12 cellular contexts compared by ENCODE assay signal in genomic region chr14:75497191-75497590, GRCh38. TPM values are rescaled to one million over a fixed set of nuclear protein-coding genes. Genes with fewer than 3 reads are reported as not detected.
DNase-seq lines count a peak whose midpoint lies in the region; ATAC-seq and TF ChIP-seq lines count a peak whose summit lies in the region.
"Had no signal": no experiment of that assay in that cellular context is flagged by ENCODE, and none has a peak within 500 bp of the region (broad histone marks: within the 10 kb centered on the region; RNA-seq: fewer than 3 reads in every experiment).

No MANE protein-coding gene starts in this region.

- H3K36me3 Mint-ChIP-seq in activated CD8-positive, alpha-beta T cell treated with anti-CD3 and anti-CD28 coated beads, Interleukin-2, amount 10 ng/mL, durations not matched to agents 7 days and 5 days (ENCODE audit: low read depth) = no peaks in the 10 kb centered on the region
- peaks cover 14% of the 10 kb centered on the region for H3K36me3 Mint-ChIP-seq in stimulated activated effector memory CD8-positive, alpha-beta T cell treated with anti-CD3 and anti-CD28 coated beads, Interleukin-12 subunit alpha, Interleukin-12 subunit beta, amount 100 ng/mL, for 72 hours

- POLR2A ChIA-PET in activated CD8-positive, alpha-beta T cell treated with anti-CD3 and anti-CD28 coated beads, Interleukin-2, amount 10 ng/mL, durations not matched to agents 7 days and 5 days (lab: Charles Lee) = interaction anchor here (1.0 to 2.2 kb wide), 3 partner anchors 18 to 45 kb away, joined by 4 to 19 read pairs (median 5); partner anchors contain the start of gene BATF
- POLR2A ChIA-PET in PC-9 (lab: Charles Lee; ENCODE audit: unreplicated experiment) = no interaction called here

- ATAC-seq in HG03095 (IDR thresholded peaks at IDR 0.05; ENCODE audit: unreplicated experiment) (peak; percentile 40), GM19467 (IDR thresholded peaks at IDR 0.05; ENCODE audit: unreplicated experiment) (no peak)
- ATAC-seq in activated CD8-positive, alpha-beta T cell treated with anti-CD3 and anti-CD28 coated beads, Interleukin-2, amount 10 ng/mL, durations not matched to agents 7 days and 5 days = peak; percentile 88
- peak; percentile 87 for ATAC-seq in stimulated activated effector memory CD8-positive, alpha-beta T cell treated with anti-CD3 and anti-CD28 coated beads, Interleukin-12 subunit alpha, Interleukin-12 subunit beta, amount 100 ng/mL, for 72 hours
- ATAC-seq: gastrocnemius medialis had no signal

- intact Hi-C loops in PC-9 (cut with micrococcal nuclease; ENCODE audit: unreplicated experiment) = loop anchor here (10.0 kb wide), 1 partner anchor 298 kb away; no protein-coding TSS in a partner anchor

- no peak overlapping the region for H3K4me3 Mint-ChIP-seq in activated CD8-positive, alpha-beta T cell treated with anti-CD3 and anti-CD28 coated beads, Interleukin-2, amount 10 ng/mL, durations not matched to agents 7 days and 5 days
- peak overlapping the region; percentile 76 for H3K4me3 Mint-ChIP-seq in stimulated activated effector memory CD8-positive, alpha-beta T cell treated with anti-CD3 and anti-CD28 coated beads, Interleukin-12 subunit alpha, Interleukin-12 subunit beta, amount 100 ng/mL, for 72 hours

- H3K9me3 ChIP-seq in PC-9 (ENCODE audit: insufficient read depth, low read depth) = no peaks in the 10 kb centered on the region
- H3K9me3 ChIP-seq: gastrocnemius medialis, tibial artery had no signal

- H3K9me3 Mint-ChIP-seq in activated CD8-positive, alpha-beta T cell treated with anti-CD3 and anti-CD28 coated beads, Interleukin-2, amount 10 ng/mL, durations not matched to agents 7 days and 5 days (ENCODE audit: insufficient read depth) = no peaks in the 10 kb centered on the region
- peaks cover 3% of the 10 kb centered on the region for H3K9me3 Mint-ChIP-seq in stimulated activated effector memory CD8-positive, alpha-beta T cell treated with anti-CD3 and anti-CD28 coated beads, Interleukin-12 subunit alpha, Interleukin-12 subunit beta, amount 100 ng/mL, for 72 hours

- no peak overlapping the region for H2AFZ ChIP-seq in PC-9

- no peak overlapping the region for H3K4me2 ChIP-seq in PC-9

- peaks cover 53% of the 10 kb centered on the region for H3K4me1 Mint-ChIP-seq in activated CD8-positive, alpha-beta T cell treated with anti-CD3 and anti-CD28 coated beads, Interleukin-2, amount 10 ng/mL, durations not matched to agents 7 days and 5 days (ENCODE audit: low read depth)
- peaks cover 66% of the 10 kb centered on the region for H3K4me1 Mint-ChIP-seq in stimulated activated effector memory CD8-positive, alpha-beta T cell treated with anti-CD3 and anti-CD28 coated beads, Interleukin-12 subunit alpha, Interleukin-12 subunit beta, amount 100 ng/mL, for 72 hours

- H3F3A ChIP-seq in PC-9 (ENCODE audit: insufficient read depth, low read depth) = no peaks in the 10 kb centered on the region

- H3K36me3 ChIP-seq in PC-9 (ENCODE audit: low read depth) = no peaks in the 10 kb centered on the region
- H3K36me3 ChIP-seq: gastrocnemius medialis, tibial artery had no signal

- no peak overlapping the region for H3K4me3 ChIP-seq in PC-9
- H3K4me3 ChIP-seq: gastrocnemius medialis, tibial artery had no signal

- no peaks in the 10 kb centered on the region for H3K27me3 ChIP-seq in PC-9 (ENCODE audit: insufficient read depth, low read depth)
- H3K27me3 ChIP-seq: gastrocnemius medialis, tibial artery had no signal

- H4K20me1 ChIP-seq in PC-9 (ENCODE audit: insufficient read depth) = no peaks in the 10 kb centered on the region

- H3K27me3 Mint-ChIP-seq in activated CD8-positive, alpha-beta T cell treated with anti-CD3 and anti-CD28 coated beads, Interleukin-2, amount 10 ng/mL, durations not matched to agents 7 days and 5 days (ENCODE audit: low read depth) = no peaks in the 10 kb centered on the region

- H3K27ac ChIP-seq in PC-9 = no peak overlapping the region
- H3K27ac ChIP-seq: gastrocnemius medialis, tibial artery had no signal

- no peaks in the 10 kb centered on the region for H3K9me2 ChIP-seq in PC-9 (ENCODE audit: insufficient read depth)

- peaks cover 4% of the 10 kb centered on the region; the same call in 1 of the 2 replicates for H3K4me1 ChIP-seq in PC-9 (replicated peaks; ENCODE audit: insufficient read depth)
- H3K4me1 ChIP-seq: tibial artery had no signal

- H3K79me2 ChIP-seq in PC-9 (ENCODE audit: low read depth) = no peaks in the 10 kb centered on the region

- BruUV-seq in PC-9 (replicated peaks; lab: Mats Ljungman, UMichigan) = no TSS peak

- DNase-seq in activated CD8-positive, alpha-beta memory T cell treated with anti-CD3 and anti-CD28 coated beads, Interleukin-2, amount 50 U/mL, for 48 hours = peak; percentile 81
- no peak for DNase-seq in activated CD8-positive, alpha-beta memory T cell treated with anti-CD3 and anti-CD28 coated beads for 24 hours
- peak; percentile 53 for DNase-seq in activated CD8-positive, alpha-beta T cell treated with anti-CD3 and anti-CD28 coated beads, Interleukin-2, amount 10 ng/mL, durations not matched to agents 7 days and 5 days
- DNase-seq in stimulated activated effector memory CD8-positive, alpha-beta T cell treated with anti-CD3 and anti-CD28 coated beads, Interleukin-12 subunit alpha, Interleukin-12 subunit beta, amount 100 ng/mL, for 72 hours (ENCODE audit: low spot score in 2 of 2) = peak in 1 of 2 donors; percentile 82
- DNase-seq in PC-9 (no peak), SIG-M5 (lab: John Stamatoyannopoulos, UW) (no peak)
- DNase-seq: gastrocnemius medialis, mesendoderm, tibial artery had no signal

- CTCF ChIA-PET in activated CD8-positive, alpha-beta T cell treated with anti-CD3 and anti-CD28 coated beads, Interleukin-2, amount 10 ng/mL, durations not matched to agents 7 days and 5 days (lab: Charles Lee) = interaction anchor here (0.7 to 4.4 kb wide), 18 partner anchors 9 to 195 kb away, joined by 3 to 30 read pairs (median 6); partner anchors contain the start of gene BATF
- CTCF ChIA-PET in PC-9 (lab: Charles Lee) = no interaction called here

- H3K27ac Mint-ChIP-seq in activated CD8-positive, alpha-beta T cell treated with anti-CD3 and anti-CD28 coated beads, Interleukin-2, amount 10 ng/mL, durations not matched to agents 7 days and 5 days = peak overlapping the region; percentile 75
- H3K27ac Mint-ChIP-seq in stimulated activated effector memory CD8-positive, alpha-beta T cell treated with anti-CD3 and anti-CD28 coated beads, Interleukin-12 subunit alpha, Interleukin-12 subunit beta, amount 100 ng/mL, for 72 hours = peak overlapping the region; percentile 94

- no peak for TF ChIP-seq CTCF in PC-9 (conservative IDR thresholded peaks at IDR 0.05)

RNA-seq across cellular contexts. Expression of gene BATF, which starts 25.1 kb away (rescaled TPM):
- total RNA-seq in activated CD8-positive, alpha-beta T cell treated with anti-CD3 and anti-CD28 coated beads, Interleukin-2, amount 10 ng/mL, durations not matched to agents 7 days and 5 days = 10 to 100 TPM; 41.3 to 41.6 TPM
- 55.7 and 79.0 TPM in 2 replicates for total RNA-seq in PC-9 (2021)
- total RNA-seq: chondrocyte had no signal

Comparison
In these comparisons a context has a peak if more than half of its experiments do, and no peak if none do; other contexts are left out.
1. DNase-seq: peak in activated CD8-positive, alpha-beta memory T cell treated with anti-CD3 and anti-CD28 coated beads, Interleukin-2, amount 50 U/mL, for 48 hours (single experiment) and activated CD8-positive, alpha-beta T cell treated with anti-CD3 and anti-CD28 coated beads, Interleukin-2, amount 10 ng/mL, durations not matched to agents 7 days and 5 days (single experiment); none in activated CD8-positive, alpha-beta memory T cell treated with anti-CD3 and anti-CD28 coated beads for 24 hours (single experiment), PC-9 (0 of 2) and SIG-M5 (single experiment).